ENCODE assay signal across 1 cellular context in genomic region chr17:34366051-34366450, GRCh38.
TF ChIP-seq lines count a peak whose summit lies in the region.

No MANE protein-coding gene starts in this region.

TF ChIP-seq in GM12878, 131 proteins besides CTCF, POLR2A, EP300 and RAD21:
- TF ChIP-seq JUNB (IDR thresholded peaks at IDR 0.05) = no peak
- TF ChIP-seq BCL11A (IDR thresholded peaks at IDR 0.05; ENCODE audit: low read depth, low read length) = no peak
- no peak for TF ChIP-seq STAT1 (conservative IDR thresholded peaks at IDR 0.05)
- no peak for TF ChIP-seq BMI1 (IDR thresholded peaks at IDR 0.05; ENCODE audit: borderline replicate concordance)
- no peak for TF ChIP-seq CREM (IDR thresholded peaks at IDR 0.05; ENCODE audit: low read depth)
- TF ChIP-seq CHD1 (IDR thresholded peaks at IDR 0.05; ENCODE audit: low read depth, low read length) = no peak
- no peak for TF ChIP-seq EED (IDR thresholded peaks at IDR 0.05; ENCODE audit: low read depth)
- no peak for TF ChIP-seq SUZ12 (IDR thresholded peaks at IDR 0.05; ENCODE audit: unreplicated experiment)
- no peak for TF ChIP-seq TCF7 (IDR thresholded peaks at IDR 0.05; ENCODE audit: borderline replicate concordance)
- no peak for TF ChIP-seq REST (IDR thresholded peaks at IDR 0.05; ENCODE audit: low read depth, low read length)
- no peak for TF ChIP-seq ZZZ3 (IDR thresholded peaks at IDR 0.05; ENCODE audit: control insufficient read depth, insufficient read length, low read depth)
- TF ChIP-seq MYC (IDR thresholded peaks at IDR 0.05; ENCODE audit: insufficient read depth, insufficient read length, insufficient replicate concordance, low read length, severe bottlenecking) = no peak
- no peak for TF ChIP-seq CBFB (IDR thresholded peaks at IDR 0.05; ENCODE audit: low read depth)
- no peak for TF ChIP-seq ZNF24 (IDR thresholded peaks at IDR 0.05)
- TF ChIP-seq IRF3 (IDR thresholded peaks at IDR 0.05) = no peak
